In genomic region chr14:23299558-23299957, GRCh38 we compare ENCODE assay signal across 8 cellular contexts. TPM values are rescaled to one million over a fixed set of nuclear protein-coding genes. Genes with fewer than 3 reads are reported as not detected.
DNase-seq lines count a peak whose midpoint lies in the region; ATAC-seq, FAIRE-seq and TF ChIP-seq lines count a peak whose summit lies in the region.

No MANE protein-coding gene starts in this region.

- H3K4me3 Mint-ChIP-seq in T-cell: peak overlapping the region in 2 of 3 donors; percentile 85 to 100

- FAIRE-seq in small intestine (lab: Jason Lieb, UNC): no peak

- no peak overlapping the region for H2AFZ ChIP-seq in fibroblast of lung (ENCODE audit: low read length)

- DNase-seq in AG04449 (ENCODE audit: low read depth, low spot score): no peak
- DNase-seq in GM06990 (ENCODE audit: extremely low read depth, insufficient read length): no peak
- peak in 2 of 34 experiments; percentile 8 to 23 for DNase-seq in T-cell
- peak; percentile 54 to 80 for DNase-seq in fibroblast of lung (ENCODE audit: low read depth in 2 of 2)
- peak; percentile 53 for DNase-seq in small intestine
- no peak for DNase-seq in GF-D8 (lab: John Stamatoyannopoulos, UW)

- no peak overlapping the region for H3K9ac ChIP-seq in fibroblast of lung (ENCODE audit: insufficient read depth, low read length)

- H3K4me3 ChIP-seq in AG04449 (ENCODE audit: low read depth, low read length) (no peak overlapping the region), GM06990 (replicated peaks; ENCODE audit: low read depth, low read length) (no peak overlapping the region), fibroblast of lung (replicated peaks in 1 of 4; ENCODE audit: control extremely low read depth in 1 of 4, insufficient read depth in 1 of 4, low read depth in 3 of 4, low read length in 4 of 4) (peak overlapping the region in 1 of 4 experiments; percentile 83), small intestine (ENCODE audit: low read depth in 1 of 2, low read length in 2 of 2) (no peak overlapping the region)

- H3K27ac ChIP-seq in fibroblast of lung (ENCODE audit: insufficient read depth, low read length) (peak overlapping the region; percentile 48), small intestine (ENCODE audit: low read depth in 1 of 2, low read length in 1 of 2) (no peak overlapping the region)

- H3K79me2 ChIP-seq in fibroblast of lung (ENCODE audit: control insufficient read depth, insufficient read depth, low read length): peaks cover 2% of the 10 kb centered on the region

- peak overlapping the region in 1 of 2 donors; percentile 94 for H3K27ac Mint-ChIP-seq in T-cell

- TF ChIP-seq CTCF in AG04449 (IDR thresholded peaks at IDR 0.05; ENCODE audit: insufficient read depth, low read length, missing control alignments) (peak; percentile 44), GM06990 (IDR thresholded peaks at IDR 0.05; ENCODE audit: insufficient read depth, low read length, poor library complexity, severe bottlenecking) (peak; percentile 34), fibroblast of lung (conservative IDR thresholded peaks at IDR 0.05 in 1 of 2, IDR thresholded peaks at IDR 0.05 in 1 of 2; ENCODE audit: low read depth in 1 of 2, low read length in 2 of 2) (peak; percentile 13 to 41)

- CTCF ChIA-PET in AG04449 (lab: Yijun Ruan, JAX): interaction anchor here (1.9 to 20.5 kb wide), 5 partner anchors 10 to 222 kb away, joined by 7 to 300 read pairs (median 16); partner anchors contain the start of gene HOMEZ
- CTCF ChIA-PET in T-cell (lab: Charles Lee): interaction anchor here in 1 of 2 donors (0.7 to 6.3 kb wide), 6 partner anchors 8 to 786 kb away, joined by 4 to 93 read pairs (median 8); partner anchors contain the start of genes HOMEZ and PABPN1

- H3K27me3 ChIP-seq in GM06990 (replicated peaks; ENCODE audit: control insufficient read depth, insufficient read depth, low read length) (no peaks in the 10 kb centered on the region), fibroblast of lung (ENCODE audit: control insufficient read depth, insufficient read depth, low read length) (no peaks in the 10 kb centered on the region), small intestine (ENCODE audit: control insufficient read depth in 2 of 2, insufficient read depth in 2 of 2, low read length in 2 of 2) (no peaks in the 10 kb centered on the region)

- H3K4me1 Mint-ChIP-seq in T-cell: peaks cover 25 to 42% (median 38%) of the 10 kb centered on the region in 3 donors

- H3K9me3 Mint-ChIP-seq in T-cell: no peaks in the 10 kb centered on the region

- peaks cover 12% of the 10 kb centered on the region for H3K4me1 ChIP-seq in fibroblast of lung (ENCODE audit: control insufficient read depth, extremely low read depth, insufficient read depth, low read length)
- H3K4me1 ChIP-seq in small intestine (ENCODE audit: control insufficient read depth in 2 of 2, insufficient read depth in 1 of 2, low read depth in 1 of 2, low read length in 1 of 2): no peaks in the 10 kb centered on the region

- H3K36me3 Mint-ChIP-seq in T-cell: peaks cover 11% of the 10 kb centered on the region

- ATAC-seq in T-cell (replicated peaks in 1 of 4) (no peak), GM21529 (IDR thresholded peaks at IDR 0.05; ENCODE audit: unreplicated experiment) (no peak), HG03342 (IDR thresholded peaks at IDR 0.05; ENCODE audit: unreplicated experiment) (no peak)

- no peaks in the 10 kb centered on the region for H4K20me1 ChIP-seq in fibroblast of lung (ENCODE audit: control insufficient read depth, extremely low read depth, insufficient read depth, low read length)

- no peak overlapping the region for H3K4me2 ChIP-seq in fibroblast of lung (ENCODE audit: extremely low read depth, insufficient read depth, low read length)

- H3K27me3 Mint-ChIP-seq in T-cell: no peaks in the 10 kb centered on the region

- peaks cover 5% of the 10 kb centered on the region for H3K36me3 ChIP-seq in GM06990 (ENCODE audit: control insufficient read depth, insufficient read depth, low read length)
- peaks cover 3% of the 10 kb centered on the region for H3K36me3 ChIP-seq in fibroblast of lung (ENCODE audit: control insufficient read depth, insufficient read depth, low read length)
- H3K36me3 ChIP-seq in small intestine (ENCODE audit: control insufficient read depth in 2 of 2, insufficient read depth in 2 of 2, low read length in 2 of 2): peaks cover 0 to 2% of the 10 kb centered on the region in 2 donors

- POLR2A ChIA-PET in AG04449 (lab: Yijun Ruan, JAX) (no interaction called here), T-cell (lab: Charles Lee) (no interaction called here)

- no peaks in the 10 kb centered on the region for H3K9me3 ChIP-seq in fibroblast of lung (ENCODE audit: control insufficient read depth, insufficient read depth, low read depth, low read length)
- H3K9me3 ChIP-seq in small intestine (ENCODE audit: control insufficient read depth, low read depth): no peaks in the 10 kb centered on the region

RNA-seq across cellular contexts. Expression of gene PPP1R3E, which starts 3.1 kb away (rescaled TPM):
- total RNA-seq in T-cell (10 to 100 TPM; 40.8 to 72.6 (median 68.2) TPM), fibroblast of lung (2.6 TPM in 2 replicates)
- polyA plus RNA-seq in fibroblast of lung (3.3 and 6.0 TPM in 2 replicates), small intestine (10 to 100 TPM in 1 of 3 donors, 1 to 10 TPM in 2; 6.7 to 20.6 (median 8.4) TPM)
- polyA plus RNA-seq in fibroblast of lung (2012): 2.7 and 4.0 TPM in 2 replicates
- polyA minus RNA-seq in fibroblast of lung (ENCODE audit: low replicate concordance): 1.3 and 3.3 TPM in 2 replicates

RNA-seq across cellular contexts. Expression of gene BCL2L2, which starts 7.1 kb away (rescaled TPM):
- total RNA-seq in T-cell (1 to 10 TPM; 1.9 to 4.6 (median 2.2) TPM), fibroblast of lung (17.2 and 25.4 TPM in 2 replicates)
- polyA plus RNA-seq in fibroblast of lung (18.0 and 24.7 TPM in 2 replicates), small intestine (10 to 100 TPM; 30.8 to 44.0 (median 31.5) TPM)
- 25.9 and 33.9 TPM in 2 replicates for polyA plus RNA-seq in fibroblast of lung (2012)
- 17.6 and 18.6 TPM in 2 replicates for polyA minus RNA-seq in fibroblast of lung (ENCODE audit: low replicate concordance)

RNA-seq across cellular contexts. Expression of gene HOMEZ, which starts 13.6 kb away (rescaled TPM):
- total RNA-seq in T-cell (10 to 100 TPM in 3 of 5 donors, 1 to 10 TPM in 2; 6.2 to 17.5 (median 15.1) TPM), fibroblast of lung (3.3 and 4.6 TPM in 2 replicates)
- polyA plus RNA-seq in fibroblast of lung (7.9 and 9.1 TPM in 2 replicates), small intestine (1 to 10 TPM; 3.2 to 9.1 (median 6.0) TPM)
- 4.1 and 5.2 TPM in 2 replicates for polyA plus RNA-seq in fibroblast of lung (2012)
- 18.9 and 22.7 TPM in 2 replicates for polyA minus RNA-seq in fibroblast of lung (ENCODE audit: low replicate concordance)

RNA-seq across cellular contexts. Expression of gene PABPN1, which starts 21.7 kb away (rescaled TPM):
- 100 to 1,000 TPM; 182 to 207 (median 186) TPM for total RNA-seq in T-cell
- total RNA-seq in fibroblast of lung: 59.1 and 73.2 TPM in 2 replicates
- 152 and 158 TPM in 2 replicates for polyA plus RNA-seq in fibroblast of lung
- 97.3 and 113 TPM in 2 replicates for polyA plus RNA-seq in fibroblast of lung (2012)
- polyA minus RNA-seq in fibroblast of lung (ENCODE audit: low replicate concordance): 41.2 and 69.2 TPM in 2 replicates
- 100 to 1,000 TPM; 119 to 170 (median 125) TPM for polyA plus RNA-seq in small intestine

RNA-seq across cellular contexts. Expression of gene SLC22A17, which starts 53.1 kb away (rescaled TPM):
- total RNA-seq in T-cell (10 to 100 TPM; 12.0 to 19.0 (median 17.3) TPM), fibroblast of lung (16.4 and 23.1 TPM in 2 replicates)
- polyA plus RNA-seq in fibroblast of lung (3.9 and 7.9 TPM in 2 replicates), small intestine (10 to 100 TPM in 1 of 3 donors, 1 to 10 TPM in 1, under 1 TPM in 1; 0.67 to 12.7 (median 2.2) TPM)
- polyA plus RNA-seq in fibroblast of lung (2012): 8.3 and 11.3 TPM in 2 replicates
- 10.2 and 24.7 TPM in 2 replicates for polyA minus RNA-seq in fibroblast of lung (ENCODE audit: low replicate concordance)

Comparison
In these comparisons a context has a peak if more than half of its experiments do, and no peak if none do; other contexts are left out.
1. DNase-seq: peak in fibroblast of lung (2 of 2) and small intestine (single experiment); none in AG04449 (single experiment), GM06990 (single experiment) and GF-D8 (single experiment).
2. RNA of gene PPP1R3E, which starts 3.1 kb away (total RNA-seq): 40.8 to 72.6 TPM in T-cell; 2.6 TPM in fibroblast of lung; every median in the first group is over 10 times any median in the second.
3. Peak in every context shown above with its lines, with median percentiles within 50 percentile points of each other: CTCF ChIP-seq.